ENCODE assay signal across 30 cellular contexts in the genomic region with DNA sequence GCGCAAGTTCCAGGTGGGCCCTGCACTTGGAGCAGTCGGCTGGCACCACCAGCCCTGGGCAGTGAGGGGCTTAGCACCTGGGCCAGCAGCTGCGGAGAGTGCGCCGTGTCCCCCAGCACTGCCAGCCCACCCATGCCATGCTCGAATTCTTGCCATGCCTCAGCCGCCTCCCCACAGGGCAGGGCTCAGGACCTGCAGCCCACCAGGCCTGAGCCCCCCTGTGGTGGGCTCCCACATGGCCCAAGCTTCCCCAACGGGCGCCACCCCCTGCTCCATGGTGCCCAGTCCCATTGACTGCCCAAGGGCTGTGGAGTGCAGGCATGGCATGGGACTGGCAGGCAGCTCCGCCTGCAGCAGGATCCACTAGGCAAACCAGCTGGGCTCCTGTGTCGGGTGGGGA. TPM values are rescaled to one million over a fixed set of nuclear protein-coding genes. Genes with fewer than 3 reads are reported as not detected.
"Had no signal": no experiment of that assay in that cellular context is flagged by ENCODE, and none has a peak within 500 bp of the region (broad histone marks: within the 10 kb centered on the region; RNA-seq: fewer than 3 reads in every experiment).

No MANE protein-coding gene starts in this region.

- H3K9me3 ChIP-seq: adrenal gland had no signal

- H3K4me1 ChIP-seq: adrenal gland, ascending aorta, body of pancreas, breast epithelium had no signal

- H3K36me3 ChIP-seq: adrenal gland, ascending aorta, brain microvascular endothelial cell, breast epithelium, cardiac muscle cell had no signal

- H3K4me3 ChIP-seq: adrenal gland, ascending aorta, body of pancreas, breast epithelium, cardiac muscle cell had no signal

- DNase-seq: activated effector memory CD4-positive, alpha-beta T cell treated with anti-CD3 and anti-CD28 coated beads, Interleukin-2, amount 50 U/mL, for 16 hours; activated effector memory CD4-positive, alpha-beta T cell treated with Interleukin-2 at 50 U/mL for 16 hours; activated gamma-delta T cell; activated gamma-delta T cell treated with Interleukin-2 at 50 U/mL for 16 hours; activated naive CD4-positive, alpha-beta T cell; activated naive CD4-positive, alpha-beta T cell treated with anti-CD3 and anti-CD28 coated beads for 36 hours; activated naive CD4-positive, alpha-beta T cell treated with anti-CD3 and anti-CD28 coated beads, Interleukin-2, amount 10 ng/mL, durations not matched to agents 7 days and 5 days; activated naive CD4-positive, alpha-beta T cell treated with anti-CD3 and anti-CD28 coated beads, Interleukin-2, amount 50 U/mL, for 16 hours; activated naive CD4-positive, alpha-beta T cell treated with Interleukin-2 at 50 U/mL for 16 hours; activated naive CD8-positive, alpha-beta T cell treated with anti-CD3 and anti-CD28 coated beads for 36 hours; activated naive CD8-positive, alpha-beta T cell treated with anti-CD3 and anti-CD28 coated beads, Interleukin-2, amount 10 ng/mL, durations not matched to agents 7 days and 5 days; activated naive CD8-positive, alpha-beta T cell treated with anti-CD3 and anti-CD28 coated beads, Interleukin-2, amount 50 U/mL, for 24 hours; activated T-cell treated with anti-CD3 and anti-CD28 coated beads, Interleukin-2, amount 50 U/mL, for 1 hour; activated T-cell treated with anti-CD3 and anti-CD28 coated beads, Interleukin-2, amount 50 U/mL, for 24 hours; activated T-cell treated with anti-CD3 and anti-CD28 coated beads, Interleukin-2, amount 50 U/mL, for 4 hours; activated T-cell treated with anti-CD3 and anti-CD28 coated beads, Interleukin-2, amount 50 U/mL, for 48 hours; activated T-cell treated with anti-CD3 and anti-CD28 coated beads, Interleukin-2, amount 50 U/mL, for 72 hours; adrenal gland; amniotic stem cell; amygdala; anterior cingulate cortex; aorta; body of pancreas; brain microvascular endothelial cell; caudate nucleus; central memory CD4-positive, alpha-beta T cell; cerebellar nuclear complex had no signal

- H3K27me3 ChIP-seq: adrenal gland, ascending aorta, body of pancreas, brain microvascular endothelial cell, breast epithelium, cardiac muscle cell had no signal

- H3K27ac ChIP-seq: adrenal gland, ascending aorta, body of pancreas, brain microvascular endothelial cell, breast epithelium, cardiac muscle cell had no signal

RNA-seq across cellular contexts. Expression of a gene that starts 49.5 kb away (rescaled TPM):
- polyA plus RNA-seq: aorta had no signal
